ENCODE assay signal across 12 cellular contexts in the genomic region with DNA sequence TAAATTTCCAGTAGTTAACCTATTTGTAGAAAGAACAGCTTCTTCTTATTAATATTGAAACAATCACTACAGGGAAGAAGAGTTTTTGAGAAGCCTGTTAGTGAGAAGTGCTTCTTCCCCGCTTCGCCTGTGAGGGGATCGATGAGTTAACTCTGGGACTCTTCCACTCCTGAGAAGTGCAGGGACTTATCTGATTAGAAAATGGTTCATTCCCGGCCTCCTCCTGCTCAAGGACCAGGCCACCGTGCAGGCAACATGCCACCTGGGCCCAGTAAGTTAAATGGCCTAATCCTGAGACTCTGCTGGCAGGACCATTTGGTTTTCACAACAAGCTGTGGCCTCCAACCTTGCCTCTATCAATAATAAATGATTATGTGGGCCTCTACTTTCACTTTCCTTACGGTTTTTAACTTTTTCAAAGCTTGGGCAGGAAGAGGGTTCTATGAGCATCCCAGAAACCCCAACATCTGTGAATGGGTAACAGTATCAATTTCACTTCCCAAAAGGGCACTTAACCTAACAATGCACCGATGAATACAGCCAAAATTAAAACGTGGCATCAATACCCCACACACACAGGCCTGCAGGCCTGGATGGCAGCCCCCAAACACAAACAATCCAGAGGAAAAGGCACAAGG.
DNase-seq lines count a peak whose midpoint lies in the region; ATAC-seq lines count a peak whose summit lies in the region.
"Had no signal": no experiment of that assay in that cellular context is flagged by ENCODE, and none has a peak within 500 bp of the region (broad histone marks: within the 10 kb centered on the region; RNA-seq: fewer than 3 reads in every experiment).

No MANE protein-coding gene starts in this region.

- DNase-seq in DMS 273 (lab: John Stamatoyannopoulos, UW; ENCODE audit: unreplicated experiment) (peak; percentile 27), DMS 273 treated with DMSO at 0.1 percent for 48 hours (lab: John Stamatoyannopoulos, UW) (no peak), fibroblast of peridontal ligament (ENCODE audit: extremely low read depth) (peak; percentile 27), NCI-H2196 treated with DMSO at 0.1 percent for 48 hours (lab: John Stamatoyannopoulos, UW; ENCODE audit: unreplicated experiment) (no peak), DMS79 treated with DMSO at 0.1 percent for 48 hours (lab: John Stamatoyannopoulos, UW) (no peak), T-helper 2 cell (no peak)
- DNase-seq: activated CD8-positive, alpha-beta memory T cell treated with anti-CD3 and anti-CD28 coated beads for 24 hours; foreskin melanocyte; Peyer's patch had no signal

- ATAC-seq in GM19351 (IDR thresholded peaks at IDR 0.05; ENCODE audit: unreplicated experiment) (peak; percentile 37), HG03196 (IDR thresholded peaks at IDR 0.05; ENCODE audit: unreplicated experiment) (peak; percentile 43)
- ATAC-seq: HCT116 had no signal

Comparison
In these comparisons a context has a peak if more than half of its experiments do, and no peak if none do; other contexts are left out.
1. DNase-seq: peak in DMS 273 (single experiment) and fibroblast of peridontal ligament (single experiment); none in DMS 273 treated with DMSO at 0.1 percent for 48 hours (single experiment), NCI-H2196 treated with DMSO at 0.1 percent for 48 hours (single experiment), DMS79 treated with DMSO at 0.1 percent for 48 hours (single experiment) and T-helper 2 cell (0 of 5).